8 cellular contexts compared by ENCODE assay signal in the genomic region with DNA sequence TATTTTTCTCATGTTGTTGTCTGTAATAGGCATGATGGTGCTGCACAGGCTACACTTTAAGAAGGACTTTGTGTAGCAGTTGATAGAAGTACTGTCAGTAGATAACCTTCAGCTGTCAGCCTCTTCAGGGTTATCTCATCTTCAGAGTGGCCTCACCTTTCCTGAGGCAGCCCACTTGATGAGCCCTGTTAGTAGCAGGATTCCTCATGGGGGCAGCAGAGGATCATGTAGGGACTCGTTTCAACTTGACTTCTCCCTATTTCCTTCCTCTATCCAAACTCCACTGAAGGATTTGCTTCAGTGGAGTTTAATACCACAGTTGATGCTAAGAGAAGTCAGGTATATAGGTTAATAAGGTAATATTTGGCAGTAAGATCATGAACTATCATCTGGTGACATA.
DNase-seq lines count a peak whose midpoint lies in the region; ATAC-seq and TF ChIP-seq lines count a peak whose summit lies in the region.

No MANE protein-coding gene starts in this region.

- WGBS in mammary epithelial cell (ENCODE audit: low coverage, missing lambda C conversion rate) = 0% methylated on average over 1 of the region's 1 CpG
- 0 to 7% (median 0%) methylated on average over 1 of the region's 1 CpG for WGBS in psoas muscle, 3 donors

- ATAC-seq in psoas muscle (peak in 2 of 4 donors; percentile 44 to 49), GM18505 (IDR thresholded peaks at IDR 0.05; ENCODE audit: unreplicated experiment) (no peak)

- no peak overlapping the region for H3K9ac ChIP-seq in mammary epithelial cell (ENCODE audit: insufficient read depth, low read length)

- H3K4me1 ChIP-seq in mammary epithelial cell (ENCODE audit: insufficient read depth, low read length) = no peaks in the 10 kb centered on the region
- H3K4me1 ChIP-seq in psoas muscle = no peaks in the 10 kb centered on the region

- H3K27me3 ChIP-seq in mammary epithelial cell (ENCODE audit: insufficient read depth, low read length) (peaks cover 2% of the 10 kb centered on the region), psoas muscle (ENCODE audit: insufficient read depth in 3 of 3, low read length in 2 of 3) (no peaks in the 10 kb centered on the region)

- CTCF ChIA-PET in mammary epithelial cell (lab: Charles Lee; ENCODE audit: low non-redundant PET) = no interaction called here

- H3K36me3 ChIP-seq in mammary epithelial cell (ENCODE audit: insufficient read depth, low read length) = no peaks in the 10 kb centered on the region
- H3K36me3 ChIP-seq in psoas muscle (ENCODE audit: insufficient read depth in 1 of 2, low read depth in 1 of 2) = no peaks in the 10 kb centered on the region

- TF ChIP-seq CTCF in mammary epithelial cell (conservative IDR thresholded peaks at IDR 0.05 in 1 of 2, IDR thresholded peaks at IDR 0.05 in 1 of 2; ENCODE audit: extremely low read depth in 1 of 2, insufficient read depth in 1 of 2, low read depth in 1 of 2, low read length in 2 of 2) (peak; percentile 65 to 69), psoas muscle (IDR thresholded peaks at IDR 0.05) (peak; percentile 16)

- H3K79me2 ChIP-seq in mammary epithelial cell (ENCODE audit: insufficient read depth, low read length) = no peaks in the 10 kb centered on the region

- no peaks in the 10 kb centered on the region for H4K20me1 ChIP-seq in mammary epithelial cell (ENCODE audit: insufficient read depth, low read length)

- intact Hi-C loops in mammary epithelial cell (cut with micrococcal nuclease) (loop anchor here (1.0 to 5.0 kb wide), 3 partner anchors 72 to 1249 kb away; no protein-coding TSS in a partner anchor), psoas muscle (cut with DNase I) (no loop called here)

- H3K4me3 ChIP-seq in mammary epithelial cell (replicated peaks in 1 of 3; ENCODE audit: insufficient read depth in 1 of 3, low read depth in 2 of 3, low read length in 3 of 3) (no peak overlapping the region), psoas muscle (no peak overlapping the region)

- dilution Hi-C loops in mammary epithelial cell (cut with HindIII; ENCODE audit: low sequenced_read_pairs) = no loop called here

- DNase-seq in NCI-H524 (lab: John Stamatoyannopoulos, UW) = peak; percentile 9 to 60
- DNase-seq in NCI-H524 treated with DMSO at 0.1 percent for 48 hours (lab: John Stamatoyannopoulos, UW) = no peak
- DNase-seq in NCI-H146 (lab: John Stamatoyannopoulos, UW) = peak; percentile 53
- peak; percentile 38 for DNase-seq in mammary epithelial cell
- no peak for DNase-seq in psoas muscle
- DNase-seq in T-helper 2 cell = no peak
- DNase-seq in activated naive CD4-positive, alpha-beta T cell treated with Interleukin-2 at 50 U/mL for 16 hours = no peak

- H3K27ac ChIP-seq in mammary epithelial cell (ENCODE audit: insufficient read depth, low read depth, low read length) (no peak overlapping the region), psoas muscle (no peak overlapping the region)

- no TSS peak for BruUV-seq in mammary epithelial cell (replicated peaks; lab: Mats Ljungman, UMichigan)

- H3K4me2 ChIP-seq in mammary epithelial cell (ENCODE audit: insufficient read depth, low read depth, low read length) = no peak overlapping the region

- H2AFZ ChIP-seq in mammary epithelial cell (ENCODE audit: low read depth, low read length) = no peak overlapping the region

- no peak for TF ChIP-seq POLR2A in GM18505 (IDR thresholded peaks at IDR 0.05; ENCODE audit: borderline replicate concordance, extremely low read depth, insufficient read depth, insufficient read length)

- in situ Hi-C loops in mammary epithelial cell (cut with MboI; ENCODE audit: low sequenced_read_pairs in 2 of 2) = no loop called here

- H3K9me3 ChIP-seq in mammary epithelial cell (replicated peaks; ENCODE audit: insufficient read depth, low read length) = no peaks in the 10 kb centered on the region
- no peaks in the 10 kb centered on the region for H3K9me3 ChIP-seq in psoas muscle

Comparison
In these comparisons a context has a peak if more than half of its experiments do, and no peak if none do; other contexts are left out.
1. DNase-seq: peak in NCI-H524 (2 of 2), NCI-H146 (single experiment) and mammary epithelial cell (single experiment); none in NCI-H524 treated with DMSO at 0.1 percent for 48 hours (single experiment), psoas muscle (0 of 2), T-helper 2 cell (0 of 5) and activated naive CD4-positive, alpha-beta T cell treated with Interleukin-2 at 50 U/mL for 16 hours (single experiment).